In genomic region chr17:57871155-57871554, GRCh38 we compare ENCODE assay signal across 1 cellular context.
TF ChIP-seq lines count a peak whose summit lies in the region.

No MANE protein-coding gene starts in this region.

TF ChIP-seq in IMR-90, 13 proteins besides CTCF, POLR2A, EP300 and RAD21:
- no peak for TF ChIP-seq SMC3 (IDR thresholded peaks at IDR 0.05; ENCODE audit: low read depth, low read length)
- no peak for TF ChIP-seq MXI1 (IDR thresholded peaks at IDR 0.05; ENCODE audit: borderline replicate concordance, low read depth, low read length)
- no peak for TF ChIP-seq CEBPB (IDR thresholded peaks at IDR 0.05; ENCODE audit: low read depth, low read length)
- TF ChIP-seq FOS (IDR thresholded peaks at IDR 0.05; ENCODE audit: low read depth, low read length), result no peak
- TF ChIP-seq RFX5 (IDR thresholded peaks at IDR 0.05; ENCODE audit: low read depth, low read length), result no peak
- no peak for TF ChIP-seq RCOR1 (IDR thresholded peaks at IDR 0.05; ENCODE audit: insufficient replicate concordance, low read length)
- no peak for TF ChIP-seq MAFK (IDR thresholded peaks at IDR 0.05; ENCODE audit: low read depth, low read length)
- no peak for TF ChIP-seq NFE2L2 (IDR thresholded peaks at IDR 0.05; ENCODE audit: low read depth, low read length)
- TF ChIP-seq CHD1 (IDR thresholded peaks at IDR 0.05; ENCODE audit: low read depth, low read length), result no peak
- TF ChIP-seq BHLHE40 (IDR thresholded peaks at IDR 0.05; ENCODE audit: low read depth, low read length), result no peak
- no peak for TF ChIP-seq ELK1 (IDR thresholded peaks at IDR 0.05; ENCODE audit: borderline replicate concordance, low read depth, low read length)
